1 cellular context compared by ENCODE assay signal in the genomic region with DNA sequence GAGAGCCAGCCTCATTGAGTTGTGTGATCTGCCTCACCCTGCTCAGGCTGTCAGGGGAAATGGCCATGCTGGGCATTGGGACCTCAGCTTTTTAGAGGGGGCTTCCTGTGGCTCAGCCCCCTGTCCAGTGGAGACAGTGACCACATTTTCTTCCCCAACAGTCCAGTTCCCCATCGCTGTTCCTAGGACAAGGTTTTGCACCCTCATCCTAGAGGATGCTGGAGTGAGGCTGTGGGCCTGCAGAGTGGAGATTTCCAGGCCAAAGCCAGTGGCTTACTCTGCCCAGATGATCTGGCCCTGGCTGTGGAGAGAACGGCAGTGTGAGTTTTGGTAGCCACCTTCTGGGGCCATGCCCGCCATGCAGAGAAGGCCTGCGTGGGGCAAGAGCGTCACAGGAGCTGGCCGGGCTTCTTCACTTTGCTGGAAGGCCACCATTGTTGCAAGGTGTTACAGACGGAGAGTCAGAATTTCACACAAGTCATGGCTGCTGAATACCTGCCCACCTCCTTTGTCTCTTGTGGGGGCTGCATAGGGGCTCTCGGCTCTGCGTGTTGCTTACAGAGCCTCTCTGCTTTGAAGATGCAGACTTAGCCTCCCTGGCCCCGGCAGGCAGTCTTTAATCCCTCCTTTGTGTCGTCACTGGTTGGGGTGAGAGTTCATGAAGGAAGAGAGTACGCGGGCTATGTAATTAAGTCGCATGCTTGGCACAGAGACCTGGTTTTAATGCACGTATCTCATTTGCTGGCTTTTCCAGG.
TF ChIP-seq lines count a peak whose summit lies in the region.

No MANE protein-coding gene starts in this region.

TF ChIP-seq in HEK293, 187 proteins besides CTCF, POLR2A, EP300 and RAD21:
- TF ChIP-seq ZNF138 (tag by site-specific recombination; IDR thresholded peaks at IDR 0.05; ENCODE audit: borderline replicate concordance) (no peak), ZEB2 (tag by site-specific recombination; IDR thresholded peaks at IDR 0.05) (no peak), SP7 (tag by site-specific recombination; IDR thresholded peaks at IDR 0.05) (0 out of 2 replicates have a peak, but pooled peaks have one; percentile 38)
